ENCODE assay signal across 1 cellular context in the genomic region with DNA sequence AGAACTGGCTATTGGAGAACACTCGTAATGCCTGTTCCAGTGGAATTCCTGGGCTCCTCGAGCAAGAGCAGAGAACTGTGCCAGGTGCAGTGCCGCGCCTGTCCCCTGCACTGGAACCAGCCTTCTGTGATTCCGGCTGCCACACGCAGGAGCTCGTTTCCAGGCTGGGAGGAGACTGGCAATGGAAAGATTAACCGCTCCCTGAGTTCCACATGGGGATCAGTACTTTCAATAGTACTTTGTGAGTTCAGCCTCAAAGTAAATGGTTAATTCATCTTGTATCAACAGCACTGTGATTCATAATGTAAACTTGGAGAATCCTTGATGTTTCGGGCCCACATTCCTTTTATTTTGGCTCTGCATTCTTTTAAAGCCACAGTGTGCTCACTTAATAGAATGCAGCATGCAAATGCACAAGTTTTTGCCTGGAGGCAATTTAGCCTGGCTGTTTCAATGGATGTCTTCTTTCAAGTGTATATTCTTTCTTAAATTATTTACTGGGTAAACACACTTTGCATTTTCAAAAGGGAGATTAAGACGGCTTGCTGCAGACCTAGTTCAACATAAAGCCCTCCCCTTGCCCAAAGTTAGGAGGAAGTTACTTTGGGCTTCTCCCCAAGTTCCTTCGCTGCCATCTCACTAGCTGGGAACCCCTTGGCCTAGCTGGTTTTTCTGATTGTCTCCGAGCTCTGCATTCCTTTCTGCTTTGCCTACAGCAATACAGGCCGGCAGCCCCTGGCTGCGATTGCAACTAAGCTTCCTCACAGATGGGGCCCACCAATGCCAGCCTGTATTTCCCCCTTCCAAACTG.
TF ChIP-seq lines count a peak whose summit lies in the region.

No MANE protein-coding gene starts in this region.

TF ChIP-seq in HepG2, 621 proteins besides CTCF, POLR2A, EP300 and RAD21 (continued from another document and continues in another):
- TF ChIP-seq ZNF761 (CRISPR knock-in tag; conservative IDR thresholded peaks at IDR 0.05) (no peak), MAFF (IDR thresholded peaks at IDR 0.05; ENCODE audit: low read depth, low read length) (no peak), IKZF1 (IDR thresholded peaks at IDR 0.05) (no peak), SMARCC2 (IDR thresholded peaks at IDR 0.05) (peak; percentile 62; the same call in 1 of the 2 replicates), SMC3 (IDR thresholded peaks at IDR 0.05; ENCODE audit: low read length) (peak; percentile 29; the same call in 1 of the 2 replicates), KDM5A (IDR thresholded peaks at IDR 0.05; ENCODE audit: borderline replicate concordance, low read length) (no peak), ZNF335 (CRISPR knock-in tag; IDR thresholded peaks at IDR 0.05) (no peak), ZBTB7A (CRISPR knock-in tag; IDR thresholded peaks at IDR 0.05) (no peak), ZNF557 (CRISPR knock-in tag; IDR thresholded peaks at IDR 0.05) (no peak), NCOA2 (CRISPR knock-in tag; IDR thresholded peaks at IDR 0.05) (peak; percentile 88), HNRNPLL (IDR thresholded peaks at IDR 0.05; ENCODE audit: low read depth, low read length, poor library complexity, severe bottlenecking) (no peak), ZNF768 (CRISPR knock-in tag; IDR thresholded peaks at IDR 0.05) (0 out of 2 replicates have a peak, but pooled peaks have one; percentile 27), MEIS1 (CRISPR knock-in tag; IDR thresholded peaks at IDR 0.05; ENCODE audit: borderline replicate concordance) (no peak), AKAP8 (CRISPR knock-in tag; IDR thresholded peaks at IDR 0.05) (no peak), GATAD2A (CRISPR knock-in tag; IDR thresholded peaks at IDR 0.05) (peak; percentile 88), NFKBIZ (CRISPR knock-in tag; IDR thresholded peaks at IDR 0.05) (no peak), ZNF550 (CRISPR knock-in tag; IDR thresholded peaks at IDR 0.05; ENCODE audit: borderline replicate concordance) (no peak), HOXA7 (CRISPR knock-in tag; IDR thresholded peaks at IDR 0.05) (no peak), ZNF619 (CRISPR knock-in tag; IDR thresholded peaks at IDR 0.05) (no peak), ZBTB21 (CRISPR knock-in tag; IDR thresholded peaks at IDR 0.05) (no peak), ETV5 (CRISPR knock-in tag; IDR thresholded peaks at IDR 0.05; ENCODE audit: borderline replicate concordance) (peak; percentile 56; the same call in 1 of the 2 replicates), ZNF230 (CRISPR knock-in tag; IDR thresholded peaks at IDR 0.05) (no peak), KAT8 (CRISPR knock-in tag; IDR thresholded peaks at IDR 0.05) (peak; percentile 72; the same call in 1 of the 2 replicates), NFE2 (CRISPR knock-in tag; IDR thresholded peaks at IDR 0.05) (no peak), MATR3 (CRISPR knock-in tag; IDR thresholded peaks at IDR 0.05) (no peak), SP2 (CRISPR knock-in tag; IDR thresholded peaks at IDR 0.05) (no peak), CREM (IDR thresholded peaks at IDR 0.05) (peak; percentile 61; the same call in 1 of the 2 replicates), CREM (CRISPR knock-in tag; IDR thresholded peaks at IDR 0.05) (no peak), SPEN (CRISPR knock-in tag; IDR thresholded peaks at IDR 0.05; ENCODE audit: low read depth) (no peak; the same call in 1 of the 2 replicates), NR3C1 (CRISPR knock-in tag; IDR thresholded peaks at IDR 0.05) (no peak), SIN3A (IDR thresholded peaks at IDR 0.05; ENCODE audit: borderline replicate concordance, low read depth, low read length) (no peak), MIER2 (CRISPR knock-in tag; IDR thresholded peaks at IDR 0.05) (0 out of 2 replicates have a peak, but pooled peaks have one; percentile 55), KDM1A (CRISPR knock-in tag; IDR thresholded peaks at IDR 0.05) (peak; percentile 98), GATA4 (IDR thresholded peaks at IDR 0.05; ENCODE audit: borderline replicate concordance, low read depth) (no peak), FIP1L1 (IDR thresholded peaks at IDR 0.05; ENCODE audit: borderline replicate concordance, insufficient read depth, low read depth, low read length) (no peak), SALL2 (CRISPR knock-in tag; IDR thresholded peaks at IDR 0.05) (no peak), ZNF224 (CRISPR knock-in tag; IDR thresholded peaks at IDR 0.05) (no peak), PCBP2 (optimal IDR thresholded peaks at IDR 0.05; ENCODE audit: low read depth, low read length, poor library complexity, severe bottlenecking) (no peak), ZBTB1 (CRISPR knock-in tag; IDR thresholded peaks at IDR 0.05; ENCODE audit: borderline replicate concordance) (no peak), CBFB (CRISPR knock-in tag; IDR thresholded peaks at IDR 0.05) (0 out of 2 replicates have a peak, but pooled peaks have one; percentile 43), AGO2 (optimal IDR thresholded peaks at IDR 0.05; ENCODE audit: low read depth, low read length) (no peak), ZNF572 (CRISPR knock-in tag; IDR thresholded peaks at IDR 0.05) (no peak), ZNF652 (CRISPR knock-in tag; IDR thresholded peaks at IDR 0.05; ENCODE audit: borderline replicate concordance, low read depth) (peak; percentile 96), XRCC5 (optimal IDR thresholded peaks at IDR 0.05; ENCODE audit: low read length) (peak; percentile 7), ZNF205 (CRISPR knock-in tag; IDR thresholded peaks at IDR 0.05) (0 out of 2 replicates have a peak, but pooled peaks have one; percentile 55), NAIF1 (CRISPR knock-in tag; IDR thresholded peaks at IDR 0.05; ENCODE audit: borderline replicate concordance) (no peak), CEBPB (IDR thresholded peaks at IDR 0.05; ENCODE audit: borderline replicate concordance, low read depth, low read length) (no peak), SRSF1 (optimal IDR thresholded peaks at IDR 0.05; ENCODE audit: low read depth, low read length) (no peak)
- TF ChIP-seq, protein P1, sequence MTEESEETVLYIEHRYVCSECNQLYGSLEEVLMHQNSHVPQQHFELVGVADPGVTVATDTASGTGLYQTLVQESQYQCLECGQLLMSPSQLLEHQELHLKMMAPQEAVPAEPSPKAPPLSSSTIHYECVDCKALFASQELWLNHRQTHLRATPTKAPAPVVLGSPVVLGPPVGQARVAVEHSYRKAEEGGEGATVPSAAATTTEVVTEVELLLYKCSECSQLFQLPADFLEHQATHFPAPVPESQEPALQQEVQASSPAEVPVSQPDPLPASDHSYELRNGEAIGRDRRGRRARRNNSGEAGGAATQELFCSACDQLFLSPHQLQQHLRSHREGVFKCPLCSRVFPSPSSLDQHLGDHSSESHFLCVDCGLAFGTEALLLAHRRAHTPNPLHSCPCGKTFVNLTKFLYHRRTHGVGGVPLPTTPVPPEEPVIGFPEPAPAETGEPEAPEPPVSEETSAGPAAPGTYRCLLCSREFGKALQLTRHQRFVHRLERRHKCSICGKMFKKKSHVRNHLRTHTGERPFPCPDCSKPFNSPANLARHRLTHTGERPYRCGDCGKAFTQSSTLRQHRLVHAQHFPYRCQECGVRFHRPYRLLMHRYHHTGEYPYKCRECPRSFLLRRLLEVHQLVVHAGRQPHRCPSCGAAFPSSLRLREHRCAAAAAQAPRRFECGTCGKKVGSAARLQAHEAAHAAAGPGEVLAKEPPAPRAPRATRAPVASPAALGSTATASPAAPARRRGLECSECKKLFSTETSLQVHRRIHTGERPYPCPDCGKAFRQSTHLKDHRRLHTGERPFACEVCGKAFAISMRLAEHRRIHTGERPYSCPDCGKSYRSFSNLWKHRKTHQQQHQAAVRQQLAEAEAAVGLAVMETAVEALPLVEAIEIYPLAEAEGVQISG (CRISPR knock-in tag; IDR thresholded peaks at IDR 0.05): 0 out of 2 replicates have a peak, but pooled peaks have one; percentile 23
- TF ChIP-seq, protein P2, sequence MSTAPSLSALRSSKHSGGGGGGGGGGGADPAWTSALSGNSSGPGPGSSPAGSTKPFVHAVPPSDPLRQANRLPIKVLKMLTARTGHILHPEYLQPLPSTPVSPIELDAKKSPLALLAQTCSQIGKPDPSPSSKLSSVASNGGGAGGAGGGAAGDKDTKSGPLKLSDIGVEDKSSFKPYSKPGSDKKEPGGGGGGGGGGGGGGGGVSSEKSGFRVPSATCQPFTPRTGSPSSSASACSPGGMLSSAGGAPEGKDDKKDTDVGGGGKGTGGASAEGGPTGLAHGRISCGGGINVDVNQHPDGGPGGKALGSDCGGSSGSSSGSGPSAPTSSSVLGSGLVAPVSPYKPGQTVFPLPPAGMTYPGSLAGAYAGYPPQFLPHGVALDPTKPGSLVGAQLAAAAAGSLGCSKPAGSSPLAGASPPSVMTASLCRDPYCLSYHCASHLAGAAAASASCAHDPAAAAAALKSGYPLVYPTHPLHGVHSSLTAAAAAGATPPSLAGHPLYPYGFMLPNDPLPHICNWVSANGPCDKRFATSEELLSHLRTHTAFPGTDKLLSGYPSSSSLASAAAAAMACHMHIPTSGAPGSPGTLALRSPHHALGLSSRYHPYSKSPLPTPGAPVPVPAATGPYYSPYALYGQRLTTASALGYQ (CRISPR knock-in tag; IDR thresholded peaks at IDR 0.05): peak; percentile 90; the same call in 1 of the 2 replicates
- TF ChIP-seq, protein P3, sequence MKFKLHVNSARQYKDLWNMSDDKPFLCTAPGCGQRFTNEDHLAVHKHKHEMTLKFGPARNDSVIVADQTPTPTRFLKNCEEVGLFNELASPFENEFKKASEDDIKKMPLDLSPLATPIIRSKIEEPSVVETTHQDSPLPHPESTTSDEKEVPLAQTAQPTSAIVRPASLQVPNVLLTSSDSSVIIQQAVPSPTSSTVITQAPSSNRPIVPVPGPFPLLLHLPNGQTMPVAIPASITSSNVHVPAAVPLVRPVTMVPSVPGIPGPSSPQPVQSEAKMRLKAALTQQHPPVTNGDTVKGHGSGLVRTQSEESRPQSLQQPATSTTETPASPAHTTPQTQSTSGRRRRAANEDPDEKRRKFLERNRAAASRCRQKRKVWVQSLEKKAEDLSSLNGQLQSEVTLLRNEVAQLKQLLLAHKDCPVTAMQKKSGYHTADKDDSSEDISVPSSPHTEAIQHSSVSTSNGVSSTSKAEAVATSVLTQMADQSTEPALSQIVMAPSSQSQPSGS (CRISPR knock-in tag; IDR thresholded peaks at IDR 0.05): peak; percentile 21; the same call in 1 of the 2 replicates
- TF ChIP-seq, protein P4, sequence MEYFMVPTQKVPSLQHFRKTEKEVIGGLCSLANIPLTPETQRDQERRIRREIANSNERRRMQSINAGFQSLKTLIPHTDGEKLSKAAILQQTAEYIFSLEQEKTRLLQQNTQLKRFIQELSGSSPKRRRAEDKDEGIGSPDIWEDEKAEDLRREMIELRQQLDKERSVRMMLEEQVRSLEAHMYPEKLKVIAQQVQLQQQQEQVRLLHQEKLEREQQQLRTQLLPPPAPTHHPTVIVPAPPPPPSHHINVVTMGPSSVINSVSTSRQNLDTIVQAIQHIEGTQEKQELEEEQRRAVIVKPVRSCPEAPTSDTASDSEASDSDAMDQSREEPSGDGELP (IDR thresholded peaks at IDR 0.05; ENCODE audit: borderline replicate concordance, low read depth): peak; percentile 15; the same call in 1 of the 2 replicates
- TF ChIP-seq, protein P5, sequence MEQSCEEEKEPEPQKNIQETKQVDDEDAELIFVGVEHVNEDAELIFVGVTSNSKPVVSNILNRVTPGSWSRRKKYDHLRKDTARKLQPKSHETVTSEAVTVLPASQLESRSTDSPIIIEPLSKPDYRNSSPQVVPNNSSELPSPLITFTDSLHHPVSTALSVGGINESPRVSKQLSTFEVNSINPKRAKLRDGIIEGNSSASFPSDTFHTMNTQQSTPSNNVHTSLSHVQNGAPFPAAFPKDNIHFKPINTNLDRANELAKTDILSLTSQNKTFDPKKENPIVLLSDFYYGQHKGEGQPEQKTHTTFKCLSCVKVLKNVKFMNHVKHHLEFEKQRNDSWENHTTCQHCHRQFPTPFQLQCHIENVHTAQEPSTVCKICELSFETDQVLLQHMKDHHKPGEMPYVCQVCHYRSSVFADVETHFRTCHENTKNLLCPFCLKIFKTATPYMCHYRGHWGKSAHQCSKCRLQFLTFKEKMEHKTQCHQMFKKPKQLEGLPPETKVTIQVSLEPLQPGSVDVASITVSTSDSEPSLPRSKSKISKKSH (CRISPR knock-in tag; IDR thresholded peaks at IDR 0.05; ENCODE audit: borderline replicate concordance): no peak
- TF ChIP-seq, protein P6, sequence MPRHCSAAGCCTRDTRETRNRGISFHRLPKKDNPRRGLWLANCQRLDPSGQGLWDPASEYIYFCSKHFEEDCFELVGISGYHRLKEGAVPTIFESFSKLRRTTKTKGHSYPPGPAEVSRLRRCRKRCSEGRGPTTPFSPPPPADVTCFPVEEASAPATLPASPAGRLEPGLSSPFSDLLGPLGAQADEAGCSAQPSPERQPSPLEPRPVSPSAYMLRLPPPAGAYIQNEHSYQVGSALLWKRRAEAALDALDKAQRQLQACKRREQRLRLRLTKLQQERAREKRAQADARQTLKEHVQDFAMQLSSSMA (CRISPR knock-in tag; IDR thresholded peaks at IDR 0.05): no peak
- TF ChIP-seq, protein P7, sequence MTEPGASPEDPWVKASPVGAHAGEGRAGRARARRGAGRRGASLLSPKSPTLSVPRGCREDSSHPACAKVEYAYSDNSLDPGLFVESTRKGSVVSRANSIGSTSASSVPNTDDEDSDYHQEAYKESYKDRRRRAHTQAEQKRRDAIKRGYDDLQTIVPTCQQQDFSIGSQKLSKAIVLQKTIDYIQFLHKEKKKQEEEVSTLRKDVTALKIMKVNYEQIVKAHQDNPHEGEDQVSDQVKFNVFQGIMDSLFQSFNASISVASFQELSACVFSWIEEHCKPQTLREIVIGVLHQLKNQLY (CRISPR knock-in tag; IDR thresholded peaks at IDR 0.05): peak; percentile 84
- TF ChIP-seq, protein P8, sequence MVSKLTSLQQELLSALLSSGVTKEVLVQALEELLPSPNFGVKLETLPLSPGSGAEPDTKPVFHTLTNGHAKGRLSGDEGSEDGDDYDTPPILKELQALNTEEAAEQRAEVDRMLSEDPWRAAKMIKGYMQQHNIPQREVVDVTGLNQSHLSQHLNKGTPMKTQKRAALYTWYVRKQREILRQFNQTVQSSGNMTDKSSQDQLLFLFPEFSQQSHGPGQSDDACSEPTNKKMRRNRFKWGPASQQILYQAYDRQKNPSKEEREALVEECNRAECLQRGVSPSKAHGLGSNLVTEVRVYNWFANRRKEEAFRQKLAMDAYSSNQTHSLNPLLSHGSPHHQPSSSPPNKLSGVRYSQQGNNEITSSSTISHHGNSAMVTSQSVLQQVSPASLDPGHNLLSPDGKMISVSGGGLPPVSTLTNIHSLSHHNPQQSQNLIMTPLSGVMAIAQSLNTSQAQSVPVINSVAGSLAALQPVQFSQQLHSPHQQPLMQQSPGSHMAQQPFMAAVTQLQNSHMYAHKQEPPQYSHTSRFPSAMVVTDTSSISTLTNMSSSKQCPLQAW (CRISPR knock-in tag; IDR thresholded peaks at IDR 0.05): peak; percentile 57; the same call in 1 of the 2 replicates
- TF ChIP-seq, protein P9, sequence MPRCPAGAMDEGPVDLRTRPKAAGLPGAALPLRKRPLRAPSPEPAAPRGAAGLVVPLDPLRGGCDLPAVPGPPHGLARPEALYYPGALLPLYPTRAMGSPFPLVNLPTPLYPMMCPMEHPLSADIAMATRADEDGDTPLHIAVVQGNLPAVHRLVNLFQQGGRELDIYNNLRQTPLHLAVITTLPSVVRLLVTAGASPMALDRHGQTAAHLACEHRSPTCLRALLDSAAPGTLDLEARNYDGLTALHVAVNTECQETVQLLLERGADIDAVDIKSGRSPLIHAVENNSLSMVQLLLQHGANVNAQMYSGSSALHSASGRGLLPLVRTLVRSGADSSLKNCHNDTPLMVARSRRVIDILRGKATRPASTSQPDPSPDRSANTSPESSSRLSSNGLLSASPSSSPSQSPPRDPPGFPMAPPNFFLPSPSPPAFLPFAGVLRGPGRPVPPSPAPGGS (CRISPR knock-in tag; IDR thresholded peaks at IDR 0.05): no peak
